In genomic region chr5:138726848-138727247, GRCh38 we compare ENCODE assay signal across 15 cellular contexts. TPM values are rescaled to one million over a fixed set of nuclear protein-coding genes. Genes with fewer than 3 reads are reported as not detected.
DNase-seq lines count a peak whose midpoint lies in the region; ATAC-seq and TF ChIP-seq lines count a peak whose summit lies in the region.
"Had no signal": no experiment of that assay in that cellular context is flagged by ENCODE, and none has a peak within 500 bp of the region (broad histone marks: within the 10 kb centered on the region; RNA-seq: fewer than 3 reads in every experiment).

No MANE protein-coding gene starts in this region.

- H3K27me3 Mint-ChIP-seq in activated CD4-positive, alpha-beta T cell treated with anti-CD3 and anti-CD28 coated beads, Interleukin-2, amount 10 ng/mL, durations not matched to agents 24 days and 14 days, result peaks cover 32% of the 10 kb centered on the region
- H3K27me3 Mint-ChIP-seq in type B pancreatic cell, result no peaks in the 10 kb centered on the region

- intact Hi-C loops in activated CD4-positive, alpha-beta T cell treated with anti-CD3 and anti-CD28 coated beads, Interleukin-2, amount 10 ng/mL, durations not matched to agents 24 days and 14 days (cut with micrococcal nuclease), result no loop called here
- intact Hi-C loops in head of caudate nucleus (cut with DNase I), result no loop called here

- H3K4me1 Mint-ChIP-seq in activated CD4-positive, alpha-beta T cell treated with anti-CD3 and anti-CD28 coated beads, Interleukin-2, amount 10 ng/mL, durations not matched to agents 24 days and 14 days, result peaks cover 26% of the 10 kb centered on the region
- peaks cover 36% of the 10 kb centered on the region for H3K4me1 Mint-ChIP-seq in type B pancreatic cell (ENCODE audit: unreplicated experiment)

- ATAC-seq in GM19035 (IDR thresholded peaks at IDR 0.05; ENCODE audit: unreplicated experiment), result no peak

- no peaks in the 10 kb centered on the region for H3K9me3 Mint-ChIP-seq in activated CD4-positive, alpha-beta T cell treated with anti-CD3 and anti-CD28 coated beads, Interleukin-2, amount 10 ng/mL, durations not matched to agents 24 days and 14 days
- H3K9me3 Mint-ChIP-seq in type B pancreatic cell, result peaks cover 5% of the 10 kb centered on the region
- H3K9me3 Mint-ChIP-seq: IgD-negative memory B cell, neural crest cell had no signal

- H3K27ac Mint-ChIP-seq in activated CD4-positive, alpha-beta T cell treated with anti-CD3 and anti-CD28 coated beads, Interleukin-2, amount 10 ng/mL, durations not matched to agents 24 days and 14 days, result no peak overlapping the region
- peak overlapping the region; percentile 83 for H3K27ac Mint-ChIP-seq in type B pancreatic cell
- H3K27ac Mint-ChIP-seq: IgD-negative memory B cell had no signal

- no peak for TF ChIP-seq CTCF in type B pancreatic cell (conservative IDR thresholded peaks at IDR 0.05)

- no peaks in the 10 kb centered on the region for H3K36me3 Mint-ChIP-seq in activated CD4-positive, alpha-beta T cell treated with anti-CD3 and anti-CD28 coated beads, Interleukin-2, amount 10 ng/mL, durations not matched to agents 24 days and 14 days (ENCODE audit: low read depth)
- no peaks in the 10 kb centered on the region for H3K36me3 Mint-ChIP-seq in type B pancreatic cell

- H3K4me3 Mint-ChIP-seq in activated CD4-positive, alpha-beta T cell treated with anti-CD3 and anti-CD28 coated beads, Interleukin-2, amount 10 ng/mL, durations not matched to agents 24 days and 14 days, result peak overlapping the region; percentile 51
- no peak overlapping the region for H3K4me3 Mint-ChIP-seq in type B pancreatic cell
- H3K4me3 Mint-ChIP-seq: IgD-negative memory B cell, neural crest cell had no signal

- DNase-seq in stimulated activated CD4-positive, alpha-beta T cell treated with anti-CD3 and anti-CD28 coated beads, Interleukin-4, amount 100 ng/mL, for 24 hours, result peak; percentile 5
- DNase-seq in stimulated activated CD4-positive, alpha-beta T cell treated with anti-CD3 and anti-CD28 coated beads, Interleukin-2, amount 100 ng/mL, for 48 hours, result no peak
- DNase-seq in activated CD4-positive, alpha-beta T cell treated with anti-CD3 and anti-CD28 coated beads, Interleukin-2, amount 10 ng/mL, durations not matched to agents 24 days and 14 days, result no peak
- DNase-seq in head of caudate nucleus (peak in 34 of 42 donors; percentile 19 to 78 (median 47)), type B pancreatic cell (ENCODE audit: extremely low spot score, unreplicated experiment) (no peak), NCI-H1436 treated with DMSO at 0.1 percent for 48 hours (lab: John Stamatoyannopoulos, UW) (no peak)
- DNase-seq: BE2C, NCI-H1930, NCI-H510A treated with DMSO at 0.1 percent for 48 hours, Right ventricle myocardium superior, testis, WERI-Rb-1 had no signal

RNA-seq across cellular contexts. Expression of gene CTNNA1, which starts 26.4 kb away (rescaled TPM):
- total RNA-seq in activated CD4-positive, alpha-beta T cell treated with anti-CD3 and anti-CD28 coated beads, Interleukin-2, amount 10 ng/mL, durations not matched to agents 24 days and 14 days, result 58.7 and 78.6 TPM in 2 replicates
- 371 and 498 TPM in 2 replicates for total RNA-seq in type B pancreatic cell (ENCODE audit: low replicate concordance)

Comparison
In these comparisons a context has a peak if more than half of its experiments do, and no peak if none do; other contexts are left out.
1. DNase-seq: peak in stimulated activated CD4-positive, alpha-beta T cell treated with anti-CD3 and anti-CD28 coated beads, Interleukin-4, amount 100 ng/mL, for 24 hours (single experiment) and head of caudate nucleus (34 of 42); none in stimulated activated CD4-positive, alpha-beta T cell treated with anti-CD3 and anti-CD28 coated beads, Interleukin-2, amount 100 ng/mL, for 48 hours (0 of 2), activated CD4-positive, alpha-beta T cell treated with anti-CD3 and anti-CD28 coated beads, Interleukin-2, amount 10 ng/mL, durations not matched to agents 24 days and 14 days (single experiment), type B pancreatic cell (single experiment) and NCI-H1436 treated with DMSO at 0.1 percent for 48 hours (single experiment).